ENCODE assay signal across 1 cellular context in genomic region chr16:88706288-88706964, GRCh38.
TF ChIP-seq lines count a peak whose summit lies in the region.

CTU2 (plus strand) TSS chr16:88706503; CDS start chr16:88706531, 28 bp downstream.
A gene with protein sequence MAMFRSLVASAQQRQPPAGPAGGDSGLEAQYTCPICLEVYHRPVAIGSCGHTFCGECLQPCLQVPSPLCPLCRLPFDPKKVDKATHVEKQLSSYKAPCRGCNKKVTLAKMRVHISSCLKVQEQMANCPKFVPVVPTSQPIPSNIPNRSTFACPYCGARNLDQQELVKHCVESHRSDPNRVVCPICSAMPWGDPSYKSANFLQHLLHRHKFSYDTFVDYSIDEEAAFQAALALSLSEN (minus strand): TSS chr16:88706408. CDS start chr16:88706325, 83 bp downstream.

TF ChIP-seq in HCT116, 20 proteins besides CTCF, POLR2A, EP300 and RAD21 (continued from another document):
- peak; percentile 99 for TF ChIP-seq MAX (IDR thresholded peaks at IDR 0.05)
- TF ChIP-seq EGR1 (IDR thresholded peaks at IDR 0.05; ENCODE audit: low read depth): no peak
- TF ChIP-seq, protein P1, sequence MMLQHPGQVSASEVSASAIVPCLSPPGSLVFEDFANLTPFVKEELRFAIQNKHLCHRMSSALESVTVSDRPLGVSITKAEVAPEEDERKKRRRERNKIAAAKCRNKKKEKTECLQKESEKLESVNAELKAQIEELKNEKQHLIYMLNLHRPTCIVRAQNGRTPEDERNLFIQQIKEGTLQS (IDR thresholded peaks at IDR 0.05): no peak
- no peak for TF ChIP-seq ZNF274 (IDR thresholded peaks at IDR 0.05; ENCODE audit: low read depth, low read length)
- peak; percentile 99 for TF ChIP-seq SRF (IDR thresholded peaks at IDR 0.05; ENCODE audit: low read depth)
- no peak for TF ChIP-seq ELF1 (IDR thresholded peaks at IDR 0.05; ENCODE audit: borderline replicate concordance, low read depth)
- no peak for TF ChIP-seq JUND (IDR thresholded peaks at IDR 0.05)
- no peak for TF ChIP-seq FOSL1 (IDR thresholded peaks at IDR 0.05; ENCODE audit: low read depth)
- peak; percentile 97; the same call in 1 of the 2 replicates for TF ChIP-seq ZFX (IDR thresholded peaks at IDR 0.05)
- TF ChIP-seq EZH2phosphoT487 (IDR thresholded peaks at IDR 0.05; ENCODE audit: borderline replicate concordance): no peak
- no peak for TF ChIP-seq CBX3 (IDR thresholded peaks at IDR 0.05; ENCODE audit: low read depth)
- TF ChIP-seq ZBTB33 (IDR thresholded peaks at IDR 0.05; ENCODE audit: extremely low read depth, insufficient replicate concordance, low read length): peak; percentile 61
